In genomic region chr19:28539759-28540158, GRCh38 we compare ENCODE assay signal across 33 cellular contexts.
"Had no signal": no experiment of that assay in that cellular context is flagged by ENCODE, and none has a peak within 500 bp of the region (broad histone marks: within the 10 kb centered on the region; RNA-seq: fewer than 3 reads in every experiment).

No MANE protein-coding gene starts in this region.

- H3K4me3 ChIP-seq: adrenal gland, ascending aorta, body of pancreas, breast epithelium, cardiac muscle cell had no signal

- H3K4me1 ChIP-seq: adrenal gland, ascending aorta, breast epithelium had no signal

- DNase-seq: activated effector memory CD4-positive, alpha-beta T cell treated with anti-CD3 and anti-CD28 coated beads, Interleukin-2, amount 50 U/mL, for 16 hours; activated effector memory CD4-positive, alpha-beta T cell treated with Interleukin-2 at 50 U/mL for 16 hours; activated gamma-delta T cell; activated gamma-delta T cell treated with Interleukin-2 at 50 U/mL for 16 hours; activated naive CD4-positive, alpha-beta T cell; activated naive CD4-positive, alpha-beta T cell treated with anti-CD3 and anti-CD28 coated beads for 36 hours; activated naive CD4-positive, alpha-beta T cell treated with anti-CD3 and anti-CD28 coated beads, Interleukin-2, amount 10 ng/mL, durations not matched to agents 7 days and 5 days; activated naive CD4-positive, alpha-beta T cell treated with anti-CD3 and anti-CD28 coated beads, Interleukin-2, amount 50 U/mL, for 16 hours; activated naive CD4-positive, alpha-beta T cell treated with Interleukin-2 at 50 U/mL for 16 hours; activated naive CD8-positive, alpha-beta T cell treated with anti-CD3 and anti-CD28 coated beads for 36 hours; activated naive CD8-positive, alpha-beta T cell treated with anti-CD3 and anti-CD28 coated beads, Interleukin-2, amount 10 ng/mL, durations not matched to agents 7 days and 5 days; activated naive CD8-positive, alpha-beta T cell treated with anti-CD3 and anti-CD28 coated beads, Interleukin-2, amount 50 U/mL, for 24 hours; activated T-cell treated with anti-CD3 and anti-CD28 coated beads, Interleukin-2, amount 50 U/mL, for 24 hours; activated T-cell treated with anti-CD3 and anti-CD28 coated beads, Interleukin-2, amount 50 U/mL, for 4 hours; activated T-cell treated with anti-CD3 and anti-CD28 coated beads, Interleukin-2, amount 50 U/mL, for 48 hours; activated T-cell treated with anti-CD3 and anti-CD28 coated beads, Interleukin-2, amount 50 U/mL, for 72 hours; adrenal gland; amniotic stem cell; amygdala; anterior cingulate cortex; aorta; body of pancreas; brain microvascular endothelial cell; caudate nucleus; central memory CD4-positive, alpha-beta T cell; cerebellar nuclear complex had no signal

- H3K27ac ChIP-seq: adrenal gland, ascending aorta, body of pancreas, brain microvascular endothelial cell, breast epithelium, cardiac muscle cell had no signal

- H3K9me3 ChIP-seq: ascending aorta, body of pancreas had no signal

- H3K27me3 ChIP-seq: adrenal gland, ascending aorta, body of pancreas, brain microvascular endothelial cell, breast epithelium, cardiac muscle cell had no signal

- H3K36me3 ChIP-seq: adrenal gland, ascending aorta, brain microvascular endothelial cell, breast epithelium, cardiac muscle cell had no signal

- ATAC-seq: activated naive CD4-positive, alpha-beta T cell treated with anti-CD3 and anti-CD28 coated beads, Interleukin-2, amount 50 U/mL, for 72 hours; activated naive CD8-positive, alpha-beta T cell treated with anti-CD3 and anti-CD28 coated beads, Interleukin-2, amount 50 U/mL, for 24 hours; activated T-cell treated with anti-CD3 and anti-CD28 coated beads, Interleukin-2, amount 50 U/mL, for 4 hours; activated T-cell treated with anti-CD3 and anti-CD28 coated beads, Interleukin-2, amount 50 U/mL, for 72 hours; activated T-helper 17 cell treated with anti-CD3 and anti-CD28 coated beads, Interleukin-2, amount 50 U/mL, for 72 hours; body of pancreas had no signal

- FAIRE-seq: astrocyte, bronchial epithelial cell had no signal
